25 cellular contexts compared by ENCODE assay signal in the genomic region with DNA sequence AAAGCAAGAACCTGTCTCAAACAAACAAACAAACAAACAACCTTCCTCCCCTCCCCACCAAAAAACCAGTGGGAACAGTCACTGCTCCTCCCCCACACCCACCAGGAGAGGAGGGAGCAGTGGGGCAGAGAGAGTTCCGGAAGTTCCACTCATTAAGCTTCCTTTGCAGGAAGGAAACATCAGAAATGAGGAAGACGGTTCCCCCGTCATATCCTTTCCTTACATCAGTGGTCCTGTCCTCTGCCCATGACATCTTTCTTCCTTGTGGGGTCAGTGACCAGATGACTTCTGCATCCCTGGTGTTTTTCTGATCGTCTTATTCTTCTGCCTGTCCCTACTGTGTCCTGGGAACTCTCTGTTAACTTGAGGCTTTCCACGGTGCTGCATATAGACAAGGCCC. TPM values are rescaled to one million over a fixed set of nuclear protein-coding genes. Genes with fewer than 3 reads are reported as not detected.
DNase-seq lines count a peak whose midpoint lies in the region; ATAC-seq, FAIRE-seq and TF ChIP-seq lines count a peak whose summit lies in the region.
"Had no signal": no experiment of that assay in that cellular context is flagged by ENCODE, and none has a peak within 500 bp of the region (broad histone marks: within the 10 kb centered on the region; RNA-seq: fewer than 3 reads in every experiment).

No MANE protein-coding gene starts in this region.

- no peaks in the 10 kb centered on the region for H3K9me1 ChIP-seq in K562 (ENCODE audit: control insufficient read depth, insufficient read depth, low read length)

- DNase-seq in NOMO-1 treated with DMSO at 0.1 percent for 48 hours (lab: John Stamatoyannopoulos, UW; ENCODE audit: unreplicated experiment), result peak; percentile 12
- DNase-seq in NOMO-1 (lab: John Stamatoyannopoulos, UW; ENCODE audit: unreplicated experiment in 2 of 2), result no peak
- no peak for DNase-seq in K562 (ENCODE audit: extremely low read depth in 1 of 4, low spot score in 3 of 4)
- no peak for DNase-seq in right lobe of liver
- no peak for DNase-seq in upper lobe of left lung
- DNase-seq in SKM-1 (lab: John Stamatoyannopoulos, UW; ENCODE audit: unreplicated experiment), result no peak
- no peak for DNase-seq in GM13977 (ENCODE audit: low spot score)
- DNase-seq: activated CD4-positive, alpha-beta T cell treated with anti-CD3 and anti-CD28 coated beads for 1 hour; activated CD8-positive, alpha-beta T cell treated with anti-CD3 and anti-CD28 coated beads for 36 hours; amygdala; CD4-positive, alpha-beta T cell; effector memory CD8-positive, alpha-beta T cell; foreskin melanocyte; GOT3; left cardiac atrium; NCI-H2029 treated with DMSO at 0.1 percent for 48 hours; NCI-H526; psoas muscle; small intestine had no signal

- no peaks in the 10 kb centered on the region for H3K36me3 ChIP-seq in K562 (ENCODE audit: control insufficient read depth, insufficient read depth, low read length)
- H3K36me3 ChIP-seq in right lobe of liver, result no peaks in the 10 kb centered on the region
- H3K36me3 ChIP-seq in upper lobe of left lung, result no peaks in the 10 kb centered on the region
- H3K36me3 ChIP-seq: breast epithelium, esophagus muscularis mucosa had no signal

- H3K4me3 ChIP-seq in K562, result no peak overlapping the region
- H3K4me3 ChIP-seq in right lobe of liver, result no peak overlapping the region
- H3K4me3 ChIP-seq in upper lobe of left lung, result no peak overlapping the region
- H3K4me3 ChIP-seq: breast epithelium, esophagus muscularis mucosa, hepatocyte, psoas muscle had no signal

- no peak overlapping the region for H3K9ac ChIP-seq in K562 (ENCODE audit: insufficient read depth in 1 of 2, low read depth in 2 of 2, low read length in 2 of 2)

- in situ Hi-C loops in K562 (cut with MboI) (loop anchor here (25.0 kb wide), 1 partner anchor 930 kb away; no protein-coding TSS in a partner anchor), GM13977 (cut with MboI; ENCODE audit: low pct_unique_long_range_greater_than_20kb, low sequenced_read_pairs, unreplicated experiment) (loop anchor here (25.0 kb wide), 1 partner anchor 330 kb away; no protein-coding TSS in a partner anchor)

- intact Hi-C loops in K562 (cut with micrococcal nuclease), result loop anchor here (10.0 kb wide), 2 partner anchors 158 to 308 kb away; no protein-coding TSS in a partner anchor
- intact Hi-C loops in right lobe of liver (cut with DNase I), result loop anchor here in 1 of 2 donors (10.0 kb wide), 1 partner anchor 168 kb away; no protein-coding TSS in a partner anchor

- H2AFZ ChIP-seq in K562 (ENCODE audit: low read depth, low read length), result peak overlapping the region; percentile 50; the same call in 1 of the 2 replicates
- H2AFZ ChIP-seq: hepatocyte had no signal

- no peaks in the 10 kb centered on the region for H3K79me2 ChIP-seq in K562 (ENCODE audit: control insufficient read depth, insufficient read depth, low read length)
- H3K79me2 ChIP-seq: hepatocyte had no signal

- peaks cover 0 to 4% of the 10 kb centered on the region in 2 experiments; a peak in 4 of 5 replicates for H3K4me1 ChIP-seq in K562 (replicated peaks in 1 of 2; ENCODE audit: control insufficient read depth in 2 of 2, insufficient read depth in 2 of 2, low read length in 2 of 2)
- H3K4me1 ChIP-seq in right lobe of liver, result no peaks in the 10 kb centered on the region
- H3K4me1 ChIP-seq in upper lobe of left lung, result peaks cover 4 to 36% (median 12%) of the 10 kb centered on the region in 4 donors
- H3K4me1 ChIP-seq: breast epithelium, psoas muscle had no signal

- FAIRE-seq in K562 (lab: Jason Lieb, UNC), result no peak
- FAIRE-seq: GM12892, small intestine had no signal

- H3K9me3 ChIP-seq in K562 (replicated peaks; ENCODE audit: control insufficient read depth, insufficient read depth, low read depth, low read length) (no peaks in the 10 kb centered on the region), right lobe of liver (no peaks in the 10 kb centered on the region), upper lobe of left lung (no peaks in the 10 kb centered on the region)
- H3K9me3 ChIP-seq: breast epithelium, esophagus muscularis mucosa, psoas muscle had no signal

- no TSS peak for BruUV-seq in K562 (replicated peaks; lab: Mats Ljungman, UMichigan)

- WGBS in K562 (ENCODE audit: insufficient coverage, low coverage, missing lambda C conversion rate), result 27% methylated on average over 4 of the region's 5 CpGs
- 34% methylated on average over 5 of the region's 5 CpGs for WGBS in right lobe of liver (ENCODE audit: insufficient coverage, low coverage, low lambda C conversion rate, missing lambda C conversion rate)
- WGBS in upper lobe of left lung, 2 donors, result 53 to 55% methylated on average over 5 of the region's 5 CpGs

- TF ChIP-seq POLR2A in K562 (conservative IDR thresholded peaks at IDR 0.05), result no peak
- TF ChIP-seq POLR2A in right lobe of liver (IDR thresholded peaks at IDR 0.05), result no peak
- TF ChIP-seq POLR2A in upper lobe of left lung (IDR thresholded peaks at IDR 0.05), result no peak

- H3K27me3 ChIP-seq in K562 (ENCODE audit: control insufficient read depth in 2 of 2, insufficient read depth in 2 of 2, low read length in 2 of 2) (no peaks in the 10 kb centered on the region), right lobe of liver (no peaks in the 10 kb centered on the region), upper lobe of left lung (no peaks in the 10 kb centered on the region)
- H3K27me3 ChIP-seq: breast epithelium, esophagus muscularis mucosa, hepatocyte had no signal

- H4K20me1 ChIP-seq in K562 (replicated peaks; ENCODE audit: control insufficient read depth, insufficient read depth, low read length), result no peaks in the 10 kb centered on the region

- TF ChIP-seq CTCF in K562 (IDR thresholded peaks at IDR 0.05 in 2 of 3, conservative IDR thresholded peaks at IDR 0.05 in 1 of 3; ENCODE audit: insufficient read depth in 2 of 3, low read depth in 1 of 3, low read length in 3 of 3) (no peak), right lobe of liver (IDR thresholded peaks at IDR 0.05) (no peak), upper lobe of left lung (IDR thresholded peaks at IDR 0.05) (no peak), GM13977 (IDR thresholded peaks at IDR 0.05; ENCODE audit: extremely low read depth, insufficient read depth, missing control alignments) (no peak)

- CTCF ChIA-PET in K562 (lab: Yijun Ruan, JAX; ENCODE audit: low intra/inter-chr PET ratio), result interaction anchor here (0.6 kb wide), 1 partner anchor 12 kb away, joined by 6 read pairs; no protein-coding TSS in a partner anchor

- no peak for TF ChIP-seq EP300 in K562 (IDR thresholded peaks at IDR 0.05; ENCODE audit: low read length)
- peak in 2 of 4 donors; percentile 29 to 45 for TF ChIP-seq EP300 in upper lobe of left lung (IDR thresholded peaks at IDR 0.05)

- POLR2A ChIA-PET in K562 (lab: Yijun Ruan, JAX), result interaction anchor here (0.7 kb wide), 1 partner anchor 799 kb away, joined by 3 read pairs; no protein-coding TSS in a partner anchor

- H3K4me2 ChIP-seq in K562 (ENCODE audit: insufficient read depth, low read length), result no peak overlapping the region
- H3K4me2 ChIP-seq: hepatocyte had no signal

- H3K27ac ChIP-seq in K562 (ENCODE audit: extremely low read depth, low read depth, low read length) (no peak overlapping the region), right lobe of liver (no peak overlapping the region), upper lobe of left lung (peak overlapping the region in 3 of 4 donors; percentile 7 to 49 (median 42))
- H3K27ac ChIP-seq: 22Rv1, esophagus muscularis mucosa, hepatocyte, psoas muscle had no signal

- no peak for ATAC-seq in K562
- peak; percentile 56 to 76 (median 60) for ATAC-seq in right lobe of liver
- ATAC-seq in upper lobe of left lung (ENCODE audit: low FRiP score in 2 of 2), result peak in 1 of 2 donors; percentile 60
- no peak for ATAC-seq in GM18520 (IDR thresholded peaks at IDR 0.05; ENCODE audit: unreplicated experiment)
- ATAC-seq: activated CD8-positive, alpha-beta T cell treated with anti-CD3 and anti-CD28 coated beads for 36 hours; effector memory CD8-positive, alpha-beta T cell had no signal

- TF ChIP-seq RAD21 in K562 (CRISPR knock-in tag; conservative IDR thresholded peaks at IDR 0.05 in 1 of 2, IDR thresholded peaks at IDR 0.05 in 1 of 2), result no peak

RNA-seq across cellular contexts. Expression of a gene that starts 40.8 kb away (rescaled TPM):
- total RNA-seq in K562 (2011; cell fraction: chromatin; rRNA removed; ENCODE audit: low replicate concordance), result 34.7 and 74.2 TPM in 2 replicates
- 23.0 and 28.9 TPM in 2 replicates for total RNA-seq in K562 (2011; cell fraction: nucleolus; rRNA removed)
- total RNA-seq in K562 (2011; cell fraction: nucleoplasm; rRNA removed), result 50.4 and 56.3 TPM in 2 replicates
- total RNA-seq in K562 (2014; rRNA removed) (11.1 and 11.8 TPM in 2 replicates), K562 (2014; rRNA removed; fragmentation: Illumina TruSeq; extraction: Trizol) (19.5 and 22.6 TPM in 2 replicates), K562 (2015; rRNA removed; fragmentation: Illumina TruSeq; extraction: Trizol) (15.5 and 15.9 TPM in 2 replicates), K562 (2021) (20.8 and 24.2 TPM in 2 replicates), right lobe of liver (10 to 100 TPM in 3 of 6 experiments, 1 to 10 TPM in 3; 5.9 to 16.4 (median 10.7) TPM), upper lobe of left lung (10 to 100 TPM; 28.0 to 72.3 (median 37.7) TPM)
- polyA plus RNA-seq in K562 (2011; rRNA removed) (24.2 and 30.4 TPM in 2 replicates), K562 (2014; fragmentation: Illumina TruSeq; extraction: Trizol) (12.6 and 13.3 TPM in 2 replicates), K562 (2014; fragmentation: Nextera tagmentation; extraction: Ambion mirVana) (1 to 10 TPM; 4.5 to 5.4 TPM), K562 (2014; rRNA removed) (8.6 and 14.0 TPM in 2 replicates)
- 7.1 and 12.7 TPM in 2 replicates for polyA plus RNA-seq in K562 (2011; cell fraction: cytosol; rRNA removed)
- 11.1 and 12.1 TPM in 2 replicates for polyA plus RNA-seq in K562 (2011; cell fraction: nucleus; rRNA removed)
- polyA plus RNA-seq in K562 (2012), result 10.4 and 11.5 TPM in 2 replicates
- 46.8 and 53.8 TPM in 2 replicates for polyA minus RNA-seq in K562 (2011; rRNA and poly(A)+ RNA removed)
- polyA minus RNA-seq in K562 (2011; cell fraction: cytosol; rRNA and poly(A)+ RNA removed), result 15.4 and 16.2 TPM in 2 replicates
- polyA minus RNA-seq in K562 (2011; cell fraction: nucleus; rRNA and poly(A)+ RNA removed), result 5.1 and 9.7 TPM in 2 replicates

RNA-seq across cellular contexts. Expression of a gene that starts 50.6 kb away (rescaled TPM):
- total RNA-seq in K562 (2011; cell fraction: chromatin; rRNA removed; ENCODE audit: low replicate concordance), result 6.3 and 7.7 TPM in 2 replicates
- total RNA-seq in K562 (2011; cell fraction: nucleolus; rRNA removed), result 5.7 and 5.8 TPM in 2 replicates
- 6.9 and 10.2 TPM in 2 replicates for total RNA-seq in K562 (2011; cell fraction: nucleoplasm; rRNA removed)
- total RNA-seq in K562 (2014; rRNA removed), result 6.4 and 9.3 TPM in 2 replicates
- 10.7 and 13.0 TPM in 2 replicates for total RNA-seq in K562 (2014; rRNA removed; fragmentation: Illumina TruSeq; extraction: Trizol)
- total RNA-seq in K562 (2015; rRNA removed; fragmentation: Illumina TruSeq; extraction: Trizol), result 12.3 and 12.8 TPM in 2 replicates
- 12.3 and 14.9 TPM in 2 replicates for total RNA-seq in K562 (2021)
- polyA plus RNA-seq in K562 (2011; rRNA removed), result 17.4 and 19.4 TPM in 2 replicates
- polyA plus RNA-seq in K562 (2011; cell fraction: cytosol; rRNA removed), result 10.6 and 13.1 TPM in 2 replicates
- 9.0 and 10.6 TPM in 2 replicates for polyA plus RNA-seq in K562 (2011; cell fraction: nucleus; rRNA removed)
- polyA plus RNA-seq in K562 (2012), result 7.4 and 8.9 TPM in 2 replicates
- polyA plus RNA-seq in K562 (2014; fragmentation: Illumina TruSeq; extraction: Trizol), result 13.3 and 14.2 TPM in 2 replicates
- 1 to 10 TPM; 5.3 to 9.1 TPM for polyA plus RNA-seq in K562 (2014; fragmentation: Nextera tagmentation; extraction: Ambion mirVana)
- polyA plus RNA-seq in K562 (2014; rRNA removed), result 10.6 and 11.3 TPM in 2 replicates
- 13.4 and 15.5 TPM in 2 replicates for polyA minus RNA-seq in K562 (2011; rRNA and poly(A)+ RNA removed)
- polyA minus RNA-seq in K562 (2011; cell fraction: cytosol; rRNA and poly(A)+ RNA removed), result 5.5 and 7.3 TPM in 2 replicates
- 3.2 and 4.4 TPM in 2 replicates for polyA minus RNA-seq in K562 (2011; cell fraction: nucleus; rRNA and poly(A)+ RNA removed)
- total RNA-seq in right lobe of liver, result 1 to 10 TPM; 4.9 to 7.1 (median 5.5) TPM
- total RNA-seq in upper lobe of left lung, result 10 to 100 TPM in 3 of 6 donors, 1 to 10 TPM in 3; 6.3 to 10.8 (median 9.0) TPM

RNA-seq across cellular contexts. Expression of a gene that starts 50.7 kb away (rescaled TPM):
- total RNA-seq in K562 (2011; cell fraction: chromatin; rRNA removed; ENCODE audit: low replicate concordance), result 39.7 and 53.2 TPM in 2 replicates
- total RNA-seq in K562 (2011; cell fraction: nucleolus; rRNA removed), result 48.2 and 50.4 TPM in 2 replicates
- total RNA-seq in K562 (2011; cell fraction: nucleoplasm; rRNA removed), result 64.0 and 71.5 TPM in 2 replicates
- total RNA-seq in K562 (2014; rRNA removed) (362 and 720 TPM in 2 replicates), K562 (2014; rRNA removed; fragmentation: Illumina TruSeq; extraction: Trizol) (459 and 470 TPM in 2 replicates), K562 (2015; rRNA removed; fragmentation: Illumina TruSeq; extraction: Trizol) (382 and 426 TPM in 2 replicates), K562 (2021) (251 and 279 TPM in 2 replicates), right lobe of liver (100 to 1,000 TPM in 2 of 6 experiments, 10 to 100 TPM in 4; 51.3 to 214 (median 60.6) TPM), upper lobe of left lung (100 to 1,000 TPM in 2 of 6 donors, 10 to 100 TPM in 4; 38.6 to 109 (median 60.3) TPM)
- polyA plus RNA-seq in K562 (2011; rRNA removed) (278 and 436 TPM in 2 replicates), K562 (2014; fragmentation: Illumina TruSeq; extraction: Trizol) (434 and 491 TPM in 2 replicates), K562 (2014; fragmentation: Nextera tagmentation; extraction: Ambion mirVana) (1,000 to 10,000 TPM; 1,478 to 1,905 TPM), K562 (2014; rRNA removed) (1,067 and 1,341 TPM in 2 replicates)
- 100 and 194 TPM in 2 replicates for polyA plus RNA-seq in K562 (2011; cell fraction: cytosol; rRNA removed)
- polyA plus RNA-seq in K562 (2011; cell fraction: nucleus; rRNA removed), result 98.1 and 163 TPM in 2 replicates
- 167 and 532 TPM in 2 replicates for polyA plus RNA-seq in K562 (2012)
- polyA minus RNA-seq in K562 (2011; rRNA and poly(A)+ RNA removed), result 146 and 190 TPM in 2 replicates
- polyA minus RNA-seq in K562 (2011; cell fraction: cytosol; rRNA and poly(A)+ RNA removed), result 15.1 and 31.7 TPM in 2 replicates
- 13.7 and 25.1 TPM in 2 replicates for polyA minus RNA-seq in K562 (2011; cell fraction: nucleus; rRNA and poly(A)+ RNA removed)

Comparison
In these comparisons a context has a peak if more than half of its experiments do, and no peak if none do; other contexts are left out.
1. ATAC-seq: peak in right lobe of liver (4 of 4); none in K562 (single experiment) and GM18520 (single experiment).
2. H3K27ac ChIP-seq: peak in upper lobe of left lung (3 of 4); none in K562 (single experiment) and right lobe of liver (0 of 3).